ENCODE assay signal across 8 cellular contexts in the genomic region with DNA sequence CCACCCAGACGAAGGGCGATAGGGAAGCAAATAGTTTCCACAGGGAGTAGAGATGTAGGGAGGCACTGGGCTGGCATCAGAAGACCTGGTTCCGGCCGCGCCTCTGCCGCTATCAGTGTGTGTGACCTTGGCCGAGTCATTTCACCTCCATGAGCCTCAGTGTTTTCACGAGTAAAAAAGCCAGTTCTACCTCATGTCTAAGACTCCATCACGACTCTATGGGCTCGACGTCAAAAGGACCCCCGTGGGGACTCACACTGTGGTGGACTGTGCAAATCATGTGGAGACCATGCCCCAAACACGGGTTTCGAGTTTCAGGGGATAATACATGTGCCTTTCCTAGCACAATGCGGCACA. TPM values are rescaled to one million over a fixed set of nuclear protein-coding genes. Genes with fewer than 3 reads are reported as not detected.
DNase-seq lines count a peak whose midpoint lies in the region; ATAC-seq and TF ChIP-seq lines count a peak whose summit lies in the region.

No MANE protein-coding gene starts in this region.

- H3K36me3 ChIP-seq in MM.1S (replicated peaks; ENCODE audit: insufficient read depth, low read length) = no peaks in the 10 kb centered on the region
- no peaks in the 10 kb centered on the region for H3K36me3 ChIP-seq in colonic mucosa

- H3K4me1 ChIP-seq in MM.1S (ENCODE audit: low read length) = peaks cover 8% of the 10 kb centered on the region; the same call in 1 of the 2 replicates
- peaks cover 4% of the 10 kb centered on the region for H3K4me1 ChIP-seq in colonic mucosa

- H3F3A ChIP-seq in MM.1S (ENCODE audit: insufficient read depth, low read length) = 0 out of 2 replicates have a peak, but pooled peaks cover 5% of the 10 kb centered on the region

- H3K27ac ChIP-seq in MM.1S (ENCODE audit: low read length) (no peak overlapping the region; the same call in 1 of the 2 replicates), colonic mucosa (peak overlapping the region; percentile 79)

- no peaks in the 10 kb centered on the region for H3K27me3 ChIP-seq in MM.1S (replicated peaks; ENCODE audit: insufficient read depth, low read length)
- no peaks in the 10 kb centered on the region for H3K27me3 ChIP-seq in colonic mucosa

- H3K79me2 ChIP-seq in MM.1S (ENCODE audit: low read length) = peaks cover 28% of the 10 kb centered on the region

- intact Hi-C loops in colonic mucosa (cut with DNase I) = no loop called here

- H3K27me3 Mint-ChIP-seq in naive B cell = no peaks in the 10 kb centered on the region

- H3K4me1 Mint-ChIP-seq in naive B cell = peaks cover 15 to 31% (median 17%) of the 10 kb centered on the region in 3 donors

- peak overlapping the region in 5 of 6 donors; percentile 36 to 92 (median 69) for H3K27ac Mint-ChIP-seq in naive B cell

- no peaks in the 10 kb centered on the region for H3K36me3 Mint-ChIP-seq in naive B cell

- no peaks in the 10 kb centered on the region for H3K9me2 ChIP-seq in MM.1S (replicated peaks; ENCODE audit: insufficient read depth, low read length)

- ATAC-seq in naive B cell (ENCODE audit: low read depth in 2 of 2) (no peak), GM19467 (IDR thresholded peaks at IDR 0.05; ENCODE audit: unreplicated experiment) (no peak)

- H3K9ac ChIP-seq in MM.1S (ENCODE audit: low read length) = no peak overlapping the region
- H3K9ac ChIP-seq in colonic mucosa (ENCODE audit: low read depth in 2 of 2, low read length in 2 of 2) = peak overlapping the region; percentile 68 to 85

- H3K9me3 ChIP-seq in MM.1S (replicated peaks; ENCODE audit: insufficient read depth, low read length) = no peaks in the 10 kb centered on the region
- H3K9me3 ChIP-seq in colonic mucosa = no peaks in the 10 kb centered on the region

- H2AFZ ChIP-seq in MM.1S (ENCODE audit: low read length) = peak overlapping the region; percentile 98

- H3K4me2 ChIP-seq in MM.1S (ENCODE audit: low read depth, low read length) = peak overlapping the region; percentile 67

- peak overlapping the region; percentile 80 to 93 (median 88) for H3K4me3 Mint-ChIP-seq in naive B cell

- TF ChIP-seq CTCF in AG09309 (IDR thresholded peaks at IDR 0.05; ENCODE audit: control insufficient read depth, insufficient read depth, low read depth, low read length, missing control alignments) (no peak), MM.1S (IDR thresholded peaks at IDR 0.05; ENCODE audit: low read length) (no peak), colonic mucosa (IDR thresholded peaks at IDR 0.05) (no peak)

- no peaks in the 10 kb centered on the region for H4K20me1 ChIP-seq in MM.1S (ENCODE audit: insufficient read depth, low read length)

- H3K9me3 Mint-ChIP-seq in naive B cell = no peaks in the 10 kb centered on the region

- H3K4me3 ChIP-seq in AG09309 (ENCODE audit: control insufficient read depth, low read depth, low read length) = peak overlapping the region; percentile 70
- peak overlapping the region; percentile 91 for H3K4me3 ChIP-seq in MM.1S (ENCODE audit: low read length)
- H3K4me3 ChIP-seq in colonic mucosa = peak overlapping the region; percentile 88

- DNase-seq in AG09309 (ENCODE audit: low read depth) = no peak
- no peak for DNase-seq in MM.1S
- peak; percentile 39 for DNase-seq in colonic mucosa
- DNase-seq in naive B cell = no peak
- no peak for DNase-seq in NCI-H524 treated with DMSO at 0.1 percent for 48 hours (lab: John Stamatoyannopoulos, UW)
- no peak for DNase-seq in GOT3 (lab: John Stamatoyannopoulos, UW)
- no peak for DNase-seq in glomerular visceral epithelial cell (ENCODE audit: extremely low spot score)

RNA-seq across cellular contexts. Expression of a gene that starts 0.6 kb away (rescaled TPM):
- total RNA-seq in colonic mucosa = 1 to 10 TPM; 4.7 to 7.5 TPM
- 10 to 100 TPM in 4 of 6 donors, 1 to 10 TPM in 2; 9.0 to 15.9 (median 12.5) TPM for polyA plus RNA-seq in naive B cell (ENCODE audit: low read depth in 6 of 6)
